ENCODE assay signal across 38 cellular contexts in the genomic region with DNA sequence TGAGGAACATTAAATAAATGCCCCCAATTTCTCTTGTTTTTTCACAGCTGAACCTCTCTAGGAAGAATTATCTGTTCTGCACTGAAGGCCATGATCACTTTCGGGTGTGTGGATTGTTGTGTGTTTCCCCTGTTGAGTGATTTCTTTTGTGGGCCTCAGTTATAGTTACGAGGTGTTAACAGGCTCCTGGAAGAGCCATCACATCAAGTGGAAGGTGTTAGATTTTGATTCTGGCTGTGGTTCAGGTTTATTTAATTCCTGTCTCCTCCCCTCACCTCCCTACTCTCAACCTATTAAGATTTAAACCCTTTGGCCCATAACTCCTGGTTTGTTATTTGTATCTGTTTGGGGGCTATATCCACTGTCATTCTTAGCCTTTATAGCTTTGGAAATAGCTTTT.
"Had no signal": no experiment of that assay in that cellular context is flagged by ENCODE, and none has a peak within 500 bp of the region (broad histone marks: within the 10 kb centered on the region; RNA-seq: fewer than 3 reads in every experiment).

No MANE protein-coding gene starts in this region.

- H3K9me3 ChIP-seq: adrenal gland, ascending aorta, body of pancreas, breast epithelium had no signal

- ATAC-seq: activated naive CD4-positive, alpha-beta T cell treated with anti-CD3 and anti-CD28 coated beads, Interleukin-2, amount 50 U/mL, for 72 hours; activated naive CD8-positive, alpha-beta T cell treated with anti-CD3 and anti-CD28 coated beads, Interleukin-2, amount 50 U/mL, for 24 hours; activated T-cell treated with anti-CD3 and anti-CD28 coated beads, Interleukin-2, amount 50 U/mL, for 4 hours; activated T-cell treated with anti-CD3 and anti-CD28 coated beads, Interleukin-2, amount 50 U/mL, for 72 hours; activated T-helper 17 cell treated with anti-CD3 and anti-CD28 coated beads, Interleukin-2, amount 50 U/mL, for 72 hours; body of pancreas had no signal

- H3K4me1 Mint-ChIP-seq: activated naive CD4-positive, alpha-beta T cell treated with anti-CD3 and anti-CD28 coated beads, Interleukin-2, amount 10 ng/mL, durations not matched to agents 7 days and 5 days; activated naive CD4-positive, alpha-beta T cell treated with anti-CD3 and anti-CD28 coated beads, Interleukin-2, amount 50 U/mL, for 24 hours; activated naive CD8-positive, alpha-beta T cell treated with anti-CD3 and anti-CD28 coated beads for 36 hours; activated naive CD8-positive, alpha-beta T cell treated with anti-CD3 and anti-CD28 coated beads, Interleukin-2, amount 10 ng/mL, durations not matched to agents 7 days and 5 days; activated naive CD8-positive, alpha-beta T cell treated with anti-CD3 and anti-CD28 coated beads, Interleukin-2, amount 50 U/mL, for 24 hours; activated T-helper 17 cell treated with anti-CD3 and anti-CD28 coated beads, Interleukin-2, amount 50 U/mL, for 72 hours; central memory CD8-positive, alpha-beta T cell had no signal

- H3K27ac Mint-ChIP-seq: activated naive CD4-positive, alpha-beta T cell treated with anti-CD3 and anti-CD28 coated beads, Interleukin-2, amount 10 ng/mL, durations not matched to agents 7 days and 5 days; activated naive CD4-positive, alpha-beta T cell treated with anti-CD3 and anti-CD28 coated beads, Interleukin-2, amount 50 U/mL, for 24 hours; activated naive CD8-positive, alpha-beta T cell; activated naive CD8-positive, alpha-beta T cell treated with anti-CD3 and anti-CD28 coated beads, Interleukin-2, amount 10 ng/mL, durations not matched to agents 7 days and 5 days; activated naive CD8-positive, alpha-beta T cell treated with anti-CD3 and anti-CD28 coated beads, Interleukin-2, amount 50 U/mL, for 24 hours; activated T-cell treated with anti-CD3 and anti-CD28 coated beads, Interleukin-2, amount 50 U/mL, for 24 hours; activated T-cell treated with anti-CD3 and anti-CD28 coated beads, Interleukin-2, amount 50 U/mL, for 72 hours; activated T-helper 1 cell treated with anti-CD3 and anti-CD28 coated beads, Interleukin-12 subunit alpha, Interleukin-12 subunit beta, Interleukin-2, Interleukin-4 antibody, amounts not matched to agents 30 ng/mL and 10 ng/mL and 1 ng/mL, durations not matched to agents 14 hours and 24 hours and 36 hours; activated T-helper 17 cell treated with anti-CD3 and anti-CD28 coated beads, Interleukin-2, amount 50 U/mL, for 72 hours; activated T-helper 2 cell treated with anti-CD3 and anti-CD28 coated beads, Interferon-gamma antibody, Interleukin-2, Interleukin-4, amounts not matched to agents 10 μg/mL and 5 μg/mL and 100 μg/mL, durations not matched to agents 14 hours and 24 hours and 36 hours; brain had no signal

- H3K27ac ChIP-seq: adrenal gland, ascending aorta, body of pancreas, brain microvascular endothelial cell, breast epithelium, cardiac muscle cell had no signal

- H3K27me3 Mint-ChIP-seq: activated naive CD4-positive, alpha-beta T cell treated with anti-CD3 and anti-CD28 coated beads, Interleukin-2, amount 50 U/mL, for 24 hours; central memory CD8-positive, alpha-beta T cell had no signal

- H3K9me3 Mint-ChIP-seq: activated naive CD4-positive, alpha-beta T cell treated with anti-CD3 and anti-CD28 coated beads, Interleukin-2, amount 10 ng/mL, durations not matched to agents 7 days and 5 days; activated naive CD4-positive, alpha-beta T cell treated with anti-CD3 and anti-CD28 coated beads, Interleukin-2, amount 50 U/mL, for 24 hours; activated naive CD4-positive, alpha-beta T cell treated with anti-CD3 and anti-CD28 coated beads, Interleukin-2, amount 50 U/mL, for 72 hours; activated naive CD8-positive, alpha-beta T cell treated with anti-CD3 and anti-CD28 coated beads for 36 hours; activated naive CD8-positive, alpha-beta T cell treated with anti-CD3 and anti-CD28 coated beads, Interleukin-2, amount 10 ng/mL, durations not matched to agents 7 days and 5 days; activated naive CD8-positive, alpha-beta T cell treated with anti-CD3 and anti-CD28 coated beads, Interleukin-2, amount 50 U/mL, for 24 hours; activated T-cell treated with anti-CD3 and anti-CD28 coated beads, Interleukin-2, amount 50 U/mL, for 24 hours; activated T-cell treated with anti-CD3 and anti-CD28 coated beads, Interleukin-2, amount 50 U/mL, for 4 hours; activated T-cell treated with anti-CD3 and anti-CD28 coated beads, Interleukin-2, amount 50 U/mL, for 72 hours; activated T-helper 1 cell treated with anti-CD3 and anti-CD28 coated beads, Interleukin-12 subunit alpha, Interleukin-12 subunit beta, Interleukin-2, Interleukin-4 antibody, amounts not matched to agents 30 ng/mL and 10 ng/mL and 1 ng/mL, durations not matched to agents 14 hours and 24 hours and 36 hours; activated T-helper 17 cell treated with anti-CD3 and anti-CD28 coated beads, Interleukin-2, amount 50 U/mL, for 72 hours; activated T-helper 2 cell treated with anti-CD3 and anti-CD28 coated beads, Interferon-gamma antibody, Interleukin-2, Interleukin-4, amounts not matched to agents 10 μg/mL and 5 μg/mL and 100 μg/mL, durations not matched to agents 14 hours and 24 hours and 36 hours; central memory CD8-positive, alpha-beta T cell had no signal

- H3K4me3 ChIP-seq: adrenal gland, ascending aorta, body of pancreas, breast epithelium, cardiac muscle cell had no signal

- H3K27me3 ChIP-seq: adrenal gland, ascending aorta, body of pancreas, brain microvascular endothelial cell, breast epithelium, cardiac muscle cell had no signal

- H3K4me1 ChIP-seq: adrenal gland, ascending aorta, body of pancreas, breast epithelium had no signal

- DNase-seq: activated effector memory CD4-positive, alpha-beta T cell treated with anti-CD3 and anti-CD28 coated beads, Interleukin-2, amount 50 U/mL, for 16 hours; activated effector memory CD4-positive, alpha-beta T cell treated with Interleukin-2 at 50 U/mL for 16 hours; activated gamma-delta T cell; activated gamma-delta T cell treated with Interleukin-2 at 50 U/mL for 16 hours; activated naive CD4-positive, alpha-beta T cell; activated naive CD4-positive, alpha-beta T cell treated with anti-CD3 and anti-CD28 coated beads, Interleukin-2, amount 10 ng/mL, durations not matched to agents 7 days and 5 days; activated naive CD4-positive, alpha-beta T cell treated with anti-CD3 and anti-CD28 coated beads, Interleukin-2, amount 50 U/mL, for 16 hours; activated naive CD4-positive, alpha-beta T cell treated with Interleukin-2 at 50 U/mL for 16 hours; activated naive CD8-positive, alpha-beta T cell treated with anti-CD3 and anti-CD28 coated beads for 36 hours; activated naive CD8-positive, alpha-beta T cell treated with anti-CD3 and anti-CD28 coated beads, Interleukin-2, amount 10 ng/mL, durations not matched to agents 7 days and 5 days; activated naive CD8-positive, alpha-beta T cell treated with anti-CD3 and anti-CD28 coated beads, Interleukin-2, amount 50 U/mL, for 24 hours; activated T-cell treated with anti-CD3 and anti-CD28 coated beads for 4 hours; activated T-cell treated with anti-CD3 and anti-CD28 coated beads, Interleukin-2, amount 50 U/mL, for 1 hour; activated T-cell treated with anti-CD3 and anti-CD28 coated beads, Interleukin-2, amount 50 U/mL, for 24 hours; activated T-cell treated with anti-CD3 and anti-CD28 coated beads, Interleukin-2, amount 50 U/mL, for 4 hours; activated T-cell treated with anti-CD3 and anti-CD28 coated beads, Interleukin-2, amount 50 U/mL, for 48 hours; activated T-cell treated with anti-CD3 and anti-CD28 coated beads, Interleukin-2, amount 50 U/mL, for 72 hours; adrenal gland; amniotic stem cell; amygdala; anterior cingulate cortex; aorta; body of pancreas; brain microvascular endothelial cell; caudate nucleus; central memory CD4-positive, alpha-beta T cell; cerebellar nuclear complex had no signal

- H3K4me3 Mint-ChIP-seq: activated naive CD4-positive, alpha-beta T cell treated with anti-CD3 and anti-CD28 coated beads, Interleukin-2, amount 10 ng/mL, durations not matched to agents 7 days and 5 days; activated naive CD4-positive, alpha-beta T cell treated with anti-CD3 and anti-CD28 coated beads, Interleukin-2, amount 50 U/mL, for 24 hours; activated naive CD8-positive, alpha-beta T cell; activated naive CD8-positive, alpha-beta T cell treated with anti-CD3 and anti-CD28 coated beads for 36 hours; activated naive CD8-positive, alpha-beta T cell treated with anti-CD3 and anti-CD28 coated beads, Interleukin-2, amount 10 ng/mL, durations not matched to agents 7 days and 5 days; activated naive CD8-positive, alpha-beta T cell treated with anti-CD3 and anti-CD28 coated beads, Interleukin-2, amount 50 U/mL, for 24 hours; activated T-cell treated with anti-CD3 and anti-CD28 coated beads, Interleukin-2, amount 50 U/mL, for 24 hours; activated T-cell treated with anti-CD3 and anti-CD28 coated beads, Interleukin-2, amount 50 U/mL, for 4 hours; activated T-cell treated with anti-CD3 and anti-CD28 coated beads, Interleukin-2, amount 50 U/mL, for 72 hours; activated T-helper 1 cell treated with anti-CD3 and anti-CD28 coated beads, Interleukin-12 subunit alpha, Interleukin-12 subunit beta, Interleukin-2, Interleukin-4 antibody, amounts not matched to agents 30 ng/mL and 10 ng/mL and 1 ng/mL, durations not matched to agents 14 hours and 24 hours and 36 hours; activated T-helper 17 cell treated with anti-CD3 and anti-CD28 coated beads, Interleukin-2, amount 50 U/mL, for 72 hours; brain; central memory CD8-positive, alpha-beta T cell had no signal

- H3K36me3 Mint-ChIP-seq: activated naive CD4-positive, alpha-beta T cell treated with anti-CD3 and anti-CD28 coated beads, Interleukin-2, amount 10 ng/mL, durations not matched to agents 7 days and 5 days; activated naive CD4-positive, alpha-beta T cell treated with anti-CD3 and anti-CD28 coated beads, Interleukin-2, amount 50 U/mL, for 24 hours; activated naive CD4-positive, alpha-beta T cell treated with anti-CD3 and anti-CD28 coated beads, Interleukin-2, amount 50 U/mL, for 72 hours; activated naive CD8-positive, alpha-beta T cell; activated naive CD8-positive, alpha-beta T cell treated with anti-CD3 and anti-CD28 coated beads for 36 hours; activated naive CD8-positive, alpha-beta T cell treated with anti-CD3 and anti-CD28 coated beads, Interleukin-2, amount 10 ng/mL, durations not matched to agents 7 days and 5 days; brain had no signal

- H3K36me3 ChIP-seq: adrenal gland, ascending aorta, brain microvascular endothelial cell, breast epithelium, cardiac muscle cell had no signal
